Comparison of ENCODE assay signal across 9 cellular contexts in genomic region chr13:50636007-50636704, GRCh38.
DNase-seq lines count a peak whose midpoint lies in the region; ATAC-seq, FAIRE-seq and TF ChIP-seq lines count a peak whose summit lies in the region.
"Had no signal": no experiment of that assay in that cellular context is flagged by ENCODE, and none has a peak within 500 bp of the region (broad histone marks: within the 10 kb centered on the region; RNA-seq: fewer than 3 reads in every experiment).

No MANE protein-coding gene starts in this region.

- H3K27me3 ChIP-seq in right cardiac atrium (ENCODE audit: control insufficient read depth, insufficient read depth): no peaks in the 10 kb centered on the region
- H3K27me3 ChIP-seq in body of pancreas: no peaks in the 10 kb centered on the region

- no peaks in the 10 kb centered on the region for H3K4me1 Mint-ChIP-seq in effector memory CD8-positive, alpha-beta T cell (ENCODE audit: low read depth in 2 of 2)

- no peaks in the 10 kb centered on the region for H3K36me3 ChIP-seq in body of pancreas (replicated peaks in 1 of 2; ENCODE audit: insufficient read depth in 1 of 2, low read depth in 2 of 2)

- ATAC-seq in HG03565 (IDR thresholded peaks at IDR 0.05; ENCODE audit: unreplicated experiment): peak; percentile 69
- peak; percentile 48 to 67 for ATAC-seq in right cardiac atrium
- no peak for ATAC-seq in body of pancreas
- ATAC-seq in effector memory CD8-positive, alpha-beta T cell (replicated peaks): no peak

- no peaks in the 10 kb centered on the region for H3K27me3 Mint-ChIP-seq in effector memory CD8-positive, alpha-beta T cell

- intact Hi-C loops in right cardiac atrium (cut with DNase I): no loop called here
- intact Hi-C loops in body of pancreas (cut with DNase I): no loop called here

- H3K9me3 Mint-ChIP-seq in effector memory CD8-positive, alpha-beta T cell: no peaks in the 10 kb centered on the region

- peak overlapping the region in 1 of 2 donors; percentile 59 for H3K27ac Mint-ChIP-seq in effector memory CD8-positive, alpha-beta T cell

- no peaks in the 10 kb centered on the region for H3K4me1 ChIP-seq in right cardiac atrium (ENCODE audit: control insufficient read depth, insufficient read depth, low read length)
- H3K4me1 ChIP-seq in body of pancreas: no peaks in the 10 kb centered on the region

- 89% methylated on average over 7 of the region's 7 CpGs for WGBS in right cardiac atrium
- 64 to 72% methylated on average over 5 to 7 of the region's 7 CpGs for WGBS in body of pancreas, 2 donors

- no peak for TF ChIP-seq CTCF in GM20000 (IDR thresholded peaks at IDR 0.05; ENCODE audit: extremely low read depth, missing control alignments)
- TF ChIP-seq CTCF in body of pancreas (IDR thresholded peaks at IDR 0.05): no peak

- H3K4me3 Mint-ChIP-seq in effector memory CD8-positive, alpha-beta T cell: no peak overlapping the region

- no peak for TF ChIP-seq POLR2A in H54 (IDR thresholded peaks at IDR 0.05; ENCODE audit: low read depth, low read length)
- no peak for TF ChIP-seq POLR2A in body of pancreas (IDR thresholded peaks at IDR 0.05)

- FAIRE-seq in H54 (lab: Jason Lieb, UNC): no peak

- DNase-seq in COR-L47 (lab: John Stamatoyannopoulos, UW) (peak; percentile 28), GM20000 (ENCODE audit: low spot score) (peak; percentile 66), right cardiac atrium (no peak), HT-29 (ENCODE audit: low spot score) (no peak), H54 (ENCODE audit: insufficient read length, low spot score) (no peak), body of pancreas (no peak)
- DNase-seq in effector memory CD8-positive, alpha-beta T cell: no peak
- DNase-seq: DMS79 had no signal

- H3K9me3 ChIP-seq in right cardiac atrium (ENCODE audit: control insufficient read depth, low read length) (no peaks in the 10 kb centered on the region), body of pancreas (no peaks in the 10 kb centered on the region)

- H3K27ac ChIP-seq in right cardiac atrium (ENCODE audit: low read length): peak overlapping the region; percentile 19
- peak overlapping the region in 1 of 4 donors; percentile 54 for H3K27ac ChIP-seq in body of pancreas

- no peak overlapping the region for H3K4me3 ChIP-seq in right cardiac atrium (ENCODE audit: low read length)
- no peak overlapping the region for H3K4me3 ChIP-seq in body of pancreas

- no peaks in the 10 kb centered on the region for H3K36me3 Mint-ChIP-seq in effector memory CD8-positive, alpha-beta T cell (ENCODE audit: insufficient read depth)

Comparison
In these comparisons a context has a peak if more than half of its experiments do, and no peak if none do; other contexts are left out.
1. DNase-seq: peak in COR-L47 (single experiment) and GM20000 (single experiment); none in right cardiac atrium (0 of 3), HT-29 (single experiment), H54 (single experiment), body of pancreas (0 of 4) and effector memory CD8-positive, alpha-beta T cell (0 of 3).
2. ATAC-seq: peak in HG03565 (single experiment) and right cardiac atrium (2 of 2); none in body of pancreas (single experiment) and effector memory CD8-positive, alpha-beta T cell (single experiment).